Comparison of ENCODE assay signal across 24 cellular contexts in genomic region chr4:3744232-3744631, GRCh38. TPM values are rescaled to one million over a fixed set of nuclear protein-coding genes. Genes with fewer than 3 reads are reported as not detected.
"Had no signal": no experiment of that assay in that cellular context is flagged by ENCODE, and none has a peak within 500 bp of the region (broad histone marks: within the 10 kb centered on the region; RNA-seq: fewer than 3 reads in every experiment).

No MANE protein-coding gene starts in this region.

- H3K36me3 Mint-ChIP-seq: natural killer cell; stimulated activated memory B cell treated with anti-CD40 and anti-IgM and Interleukin-4, amounts not matched to agents 10 μg/mL and 1 μg/mL and 100 μg/mL, for 72 hours; type B pancreatic cell had no signal

- DNase-seq: cerebellar nuclear complex; dorsolateral prefrontal cortex; effector CD4-positive, alpha-beta T cell; hypothalamus; immature natural killer cell; islet precursor cell; kidney glomerular epithelial cell; left colon; natural killer cell; nucleus accumbens; spleen; stimulated activated CD4-positive, alpha-beta T cell treated with anti-CD3 and anti-CD28 coated beads, Interleukin-4, amount 100 ng/mL, for 4 hours; stimulated activated naive CD8-positive, alpha-beta T cell treated with anti-CD3 and anti-CD28 coated beads, Interleukin-15, amount 100 ng/mL, for 72 hours; thyroid gland had no signal

- H3K4me3 ChIP-seq: dorsolateral prefrontal cortex, lung, prostate gland, right atrium auricular region, skin epidermis, spleen, suprapubic skin, thyroid gland had no signal

- H3K36me3 ChIP-seq: prostate gland, right atrium auricular region, spleen, suprapubic skin, thyroid gland had no signal

- H3K4me3 Mint-ChIP-seq: immature natural killer cell; memory B cell; natural killer cell; neural crest cell; stimulated activated memory B cell treated with anti-CD40 and anti-IgM and Interleukin-4, amounts not matched to agents 10 μg/mL and 1 μg/mL and 100 μg/mL, for 72 hours; stimulated activated naive CD8-positive, alpha-beta T cell treated with anti-CD3 and anti-CD28 coated beads, Interleukin-15, amount 100 ng/mL, for 72 hours; type B pancreatic cell had no signal

- ATAC-seq: left colon; natural killer cell; stimulated activated memory B cell treated with anti-CD40 and anti-IgM and Interleukin-4, amounts not matched to agents 10 μg/mL and 1 μg/mL and 100 μg/mL, for 72 hours; stimulated activated naive CD8-positive, alpha-beta T cell treated with anti-CD3 and anti-CD28 coated beads, Interleukin-15, amount 100 ng/mL, for 72 hours had no signal

- H3K9me3 Mint-ChIP-seq: natural killer cell, neural crest cell, type B pancreatic cell had no signal

- H3K27ac ChIP-seq: dorsolateral prefrontal cortex, prostate gland, right atrium auricular region, skin epidermis, spleen, suprapubic skin, thyroid gland had no signal

- H3K9me3 ChIP-seq: prostate gland, thyroid gland had no signal

- H3K4me1 ChIP-seq: prostate gland, spleen, thyroid gland had no signal

- H3K4me1 Mint-ChIP-seq: stimulated activated memory B cell treated with anti-CD40 and anti-IgM and Interleukin-4, amounts not matched to agents 10 μg/mL and 1 μg/mL and 100 μg/mL, for 72 hours; stimulated activated naive CD8-positive, alpha-beta T cell treated with anti-CD3 and anti-CD28 coated beads, Interleukin-15, amount 100 ng/mL, for 72 hours had no signal

- H3K27ac Mint-ChIP-seq: immature natural killer cell; memory B cell; natural killer cell; stimulated activated memory B cell treated with anti-CD40 and anti-IgM and Interleukin-4, amounts not matched to agents 10 μg/mL and 1 μg/mL and 100 μg/mL, for 72 hours; stimulated activated naive CD8-positive, alpha-beta T cell treated with anti-CD3 and anti-CD28 coated beads, Interleukin-15, amount 100 ng/mL, for 72 hours; type B pancreatic cell had no signal

RNA-seq across cellular contexts. Expression of gene ADRA2C, which starts 22.0 kb away (rescaled TPM):
- total RNA-seq: mononuclear cell, natural killer cell had no signal
- polyA plus RNA-seq: immature natural killer cell had no signal
